ENCODE assay signal across 1 cellular context in the genomic region with DNA sequence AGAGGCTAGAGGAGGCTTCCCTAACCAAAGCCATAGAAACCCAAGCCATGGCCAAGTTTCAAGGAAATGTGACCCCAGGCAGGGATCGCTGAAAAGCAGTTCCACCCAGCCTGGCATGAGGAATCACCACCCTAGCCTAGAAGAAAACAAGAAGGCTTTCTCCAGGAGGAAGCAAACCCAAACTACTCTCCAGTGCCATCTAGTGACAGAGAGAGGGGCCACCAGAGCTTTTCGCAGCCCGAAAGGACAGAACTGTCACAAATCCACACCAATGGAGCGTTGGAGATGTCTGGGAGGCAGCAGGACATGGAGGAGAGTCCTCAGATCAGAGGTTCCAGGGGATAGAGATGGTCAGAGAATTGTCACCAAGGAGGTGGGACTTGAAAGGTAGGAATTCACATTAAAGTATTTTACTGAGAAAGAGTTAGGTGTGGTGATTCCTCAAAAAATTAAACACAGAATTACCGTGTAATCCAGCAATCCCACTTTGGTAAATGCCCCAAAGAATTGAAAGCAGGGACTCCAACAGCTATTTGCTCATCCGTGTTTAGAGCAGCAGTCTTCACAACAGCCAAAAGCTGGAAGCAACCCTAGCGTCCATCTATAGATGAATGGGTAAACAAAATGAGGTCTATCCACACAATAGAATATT.
TF ChIP-seq lines count a peak whose summit lies in the region.

No MANE protein-coding gene starts in this region.

TF ChIP-seq in HCT116, 20 proteins besides CTCF, POLR2A, EP300 and RAD21 (continued from another document):
- TF ChIP-seq, protein P1, sequence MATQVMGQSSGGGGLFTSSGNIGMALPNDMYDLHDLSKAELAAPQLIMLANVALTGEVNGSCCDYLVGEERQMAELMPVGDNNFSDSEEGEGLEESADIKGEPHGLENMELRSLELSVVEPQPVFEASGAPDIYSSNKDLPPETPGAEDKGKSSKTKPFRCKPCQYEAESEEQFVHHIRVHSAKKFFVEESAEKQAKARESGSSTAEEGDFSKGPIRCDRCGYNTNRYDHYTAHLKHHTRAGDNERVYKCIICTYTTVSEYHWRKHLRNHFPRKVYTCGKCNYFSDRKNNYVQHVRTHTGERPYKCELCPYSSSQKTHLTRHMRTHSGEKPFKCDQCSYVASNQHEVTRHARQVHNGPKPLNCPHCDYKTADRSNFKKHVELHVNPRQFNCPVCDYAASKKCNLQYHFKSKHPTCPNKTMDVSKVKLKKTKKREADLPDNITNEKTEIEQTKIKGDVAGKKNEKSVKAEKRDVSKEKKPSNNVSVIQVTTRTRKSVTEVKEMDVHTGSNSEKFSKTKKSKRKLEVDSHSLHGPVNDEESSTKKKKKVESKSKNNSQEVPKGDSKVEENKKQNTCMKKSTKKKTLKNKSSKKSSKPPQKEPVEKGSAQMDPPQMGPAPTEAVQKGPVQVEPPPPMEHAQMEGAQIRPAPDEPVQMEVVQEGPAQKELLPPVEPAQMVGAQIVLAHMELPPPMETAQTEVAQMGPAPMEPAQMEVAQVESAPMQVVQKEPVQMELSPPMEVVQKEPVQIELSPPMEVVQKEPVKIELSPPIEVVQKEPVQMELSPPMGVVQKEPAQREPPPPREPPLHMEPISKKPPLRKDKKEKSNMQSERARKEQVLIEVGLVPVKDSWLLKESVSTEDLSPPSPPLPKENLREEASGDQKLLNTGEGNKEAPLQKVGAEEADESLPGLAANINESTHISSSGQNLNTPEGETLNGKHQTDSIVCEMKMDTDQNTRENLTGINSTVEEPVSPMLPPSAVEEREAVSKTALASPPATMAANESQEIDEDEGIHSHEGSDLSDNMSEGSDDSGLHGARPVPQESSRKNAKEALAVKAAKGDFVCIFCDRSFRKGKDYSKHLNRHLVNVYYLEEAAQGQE (IDR thresholded peaks at IDR 0.05; ENCODE audit: low read depth), result no peak; the same call in 1 of the 2 replicates
- no peak for TF ChIP-seq ELF1 (IDR thresholded peaks at IDR 0.05; ENCODE audit: borderline replicate concordance, low read depth)
- no peak for TF ChIP-seq ZFX (IDR thresholded peaks at IDR 0.05)
- no peak for TF ChIP-seq SP1 (IDR thresholded peaks at IDR 0.05; ENCODE audit: low read depth)
- TF ChIP-seq, protein P2, sequence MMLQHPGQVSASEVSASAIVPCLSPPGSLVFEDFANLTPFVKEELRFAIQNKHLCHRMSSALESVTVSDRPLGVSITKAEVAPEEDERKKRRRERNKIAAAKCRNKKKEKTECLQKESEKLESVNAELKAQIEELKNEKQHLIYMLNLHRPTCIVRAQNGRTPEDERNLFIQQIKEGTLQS (IDR thresholded peaks at IDR 0.05), result no peak
- TF ChIP-seq EGR1 (IDR thresholded peaks at IDR 0.05; ENCODE audit: low read depth), result no peak
- no peak for TF ChIP-seq SRF (IDR thresholded peaks at IDR 0.05; ENCODE audit: low read depth)
- no peak for TF ChIP-seq JUND (IDR thresholded peaks at IDR 0.05)
- TF ChIP-seq YY1 (IDR thresholded peaks at IDR 0.05; ENCODE audit: extremely low read depth, insufficient replicate concordance, low read depth, low read length), result no peak
- TF ChIP-seq CEBPB (IDR thresholded peaks at IDR 0.05; ENCODE audit: low read depth), result no peak
- TF ChIP-seq MAX (IDR thresholded peaks at IDR 0.05), result no peak
- no peak for TF ChIP-seq ZBTB33 (IDR thresholded peaks at IDR 0.05; ENCODE audit: extremely low read depth, insufficient replicate concordance, low read length)
- TF ChIP-seq EZH2phosphoT487 (IDR thresholded peaks at IDR 0.05; ENCODE audit: borderline replicate concordance), result no peak
- no peak for TF ChIP-seq SIN3A (IDR thresholded peaks at IDR 0.05; ENCODE audit: low read depth)
TF ChIP-seq in HCT116: peak in this region for 0.
